12 cellular contexts compared by ENCODE assay signal in the genomic region with DNA sequence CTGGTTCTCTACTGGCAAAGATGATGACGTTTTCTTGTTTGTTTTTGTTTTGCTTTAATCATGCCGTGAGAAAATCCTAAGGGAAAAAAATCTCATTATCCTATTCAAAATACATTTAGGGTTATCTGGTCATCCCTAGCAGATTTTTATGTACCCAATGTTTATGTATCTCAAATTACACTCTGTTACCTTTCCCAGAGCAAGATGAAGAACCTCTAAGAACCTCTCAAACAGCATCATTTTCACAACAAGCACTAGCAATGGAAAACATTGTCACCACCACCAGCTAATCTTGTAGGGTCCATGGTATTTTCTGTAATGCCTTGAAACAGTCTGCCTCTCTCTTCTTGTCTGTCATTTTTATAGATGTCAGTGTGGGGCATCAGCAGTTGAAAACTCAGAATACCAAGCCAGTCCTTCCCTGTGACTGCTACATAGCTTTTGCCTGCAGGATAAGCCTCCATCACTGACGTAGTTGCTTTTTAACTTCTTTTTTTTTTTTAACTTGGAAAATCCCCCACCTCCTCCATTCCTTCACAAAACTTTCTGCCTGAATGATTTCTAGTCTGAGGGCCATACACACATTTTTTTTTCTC. TPM values are rescaled to one million over a fixed set of nuclear protein-coding genes. Genes with fewer than 3 reads are reported as not detected.
DNase-seq lines count a peak whose midpoint lies in the region; ATAC-seq and TF ChIP-seq lines count a peak whose summit lies in the region.
"Had no signal": no experiment of that assay in that cellular context is flagged by ENCODE, and none has a peak within 500 bp of the region (broad histone marks: within the 10 kb centered on the region; RNA-seq: fewer than 3 reads in every experiment).

No MANE protein-coding gene starts in this region.

- H3K79me1 ChIP-seq in mesenchymal stem cell (replicated peaks; ENCODE audit: low read length, poor library complexity, severe bottlenecking) = no peaks in the 10 kb centered on the region

- no peak for ATAC-seq in aorta (ENCODE audit: low FRiP score)
- no peak for ATAC-seq in naive thymus-derived CD8-positive, alpha-beta T cell

- H3K36me3 Mint-ChIP-seq in naive thymus-derived CD8-positive, alpha-beta T cell = peaks cover 0 to 28% (median 11%) of the 10 kb centered on the region in 3 donors
- H3K36me3 Mint-ChIP-seq: activated naive CD8-positive, alpha-beta T cell had no signal

- peak; percentile 24 for DNase-seq in Ammon's horn (ENCODE audit: low spot score)
- DNase-seq in M059J (ENCODE audit: low read depth) = peak; percentile 82
- peak; percentile 72 for DNase-seq in astrocyte of the hippocampus (ENCODE audit: low read depth, low spot score)
- DNase-seq in mesenchymal stem cell = peak; percentile 30
- no peak for DNase-seq in aorta
- no peak for DNase-seq in naive thymus-derived CD8-positive, alpha-beta T cell
- DNase-seq in occipital lobe (lab: John Stamatoyannopoulos, UW) = no peak
- DNase-seq in GM10248 (ENCODE audit: extremely low spot score) = no peak
- DNase-seq: activated CD4-positive, alpha-beta T cell treated with anti-CD3 and anti-CD28 coated beads, Interleukin-2, amount 50 U/mL, for 48 hours; T-helper 1 cell had no signal

- no peak overlapping the region for H2BK120ac ChIP-seq in mesenchymal stem cell (ENCODE audit: low read depth, low read length)

- no peak overlapping the region for H3K18ac ChIP-seq in mesenchymal stem cell (ENCODE audit: low read depth in 1 of 2, low read length in 2 of 2)

- peaks cover 28 to 68% (median 44%) of the 10 kb centered on the region in 5 donors for H3K27me3 Mint-ChIP-seq in naive thymus-derived CD8-positive, alpha-beta T cell

- peaks cover 15% of the 10 kb centered on the region for H3K4me1 ChIP-seq in mesenchymal stem cell (ENCODE audit: control insufficient read depth, insufficient read depth, low read depth, low read length)
- H3K4me1 ChIP-seq in aorta (ENCODE audit: control insufficient read depth in 1 of 2, insufficient read depth in 2 of 2, low read length in 2 of 2) = no peaks in the 10 kb centered on the region
- H3K4me1 ChIP-seq: BLaER1 treated with 17β-estradiol and CSF1 and Interleukin-3, amounts not matched to agents 10 nM and 100 nM had no signal

- H2BK15ac ChIP-seq in mesenchymal stem cell (ENCODE audit: low read depth, poor library complexity, severe bottlenecking) = no peak overlapping the region

- H4K8ac ChIP-seq in mesenchymal stem cell (ENCODE audit: low read length) = no peak overlapping the region

- no peak overlapping the region for H3K4me2 ChIP-seq in mesenchymal stem cell (ENCODE audit: low read length, poor library complexity, severe bottlenecking)
- H3K4me2 ChIP-seq: BLaER1 treated with 17β-estradiol and CSF1 and Interleukin-3, amounts not matched to agents 10 nM and 100 nM had no signal

- H3K27ac ChIP-seq in mesenchymal stem cell (ENCODE audit: low read length, poor library complexity, severe bottlenecking) = no peak overlapping the region
- H3K27ac ChIP-seq in aorta (ENCODE audit: low read depth in 1 of 2, low read length in 2 of 2) = peak overlapping the region in 1 of 2 donors; percentile 33
- H3K27ac ChIP-seq: BLaER1 treated with 17β-estradiol and CSF1 and Interleukin-3, amounts not matched to agents 10 nM and 100 nM had no signal

- H3K4me3 Mint-ChIP-seq in naive thymus-derived CD8-positive, alpha-beta T cell = no peak overlapping the region
- H3K4me3 Mint-ChIP-seq: activated naive CD8-positive, alpha-beta T cell had no signal

- H3K14ac ChIP-seq in mesenchymal stem cell (ENCODE audit: low read length in 2 of 2) = no peak overlapping the region

- no peak overlapping the region for H2AK5ac ChIP-seq in mesenchymal stem cell (ENCODE audit: low read length, severe bottlenecking)

- no peak overlapping the region for H3K27ac Mint-ChIP-seq in naive thymus-derived CD8-positive, alpha-beta T cell
- H3K27ac Mint-ChIP-seq: activated naive CD8-positive, alpha-beta T cell had no signal

- peaks cover 0 to 39% (median 15%) of the 10 kb centered on the region in 9 donors for H3K9me3 Mint-ChIP-seq in naive thymus-derived CD8-positive, alpha-beta T cell

- TF ChIP-seq CTCF in GM10248 (IDR thresholded peaks at IDR 0.05; ENCODE audit: control extremely low read depth, extremely low read depth, low read depth, missing control alignments) = no peak

- H3K36me3 ChIP-seq in mesenchymal stem cell (ENCODE audit: control insufficient read depth in 1 of 2, insufficient read depth in 2 of 2, low read depth in 1 of 2, low read length in 2 of 2) (no peaks in the 10 kb centered on the region), aorta (ENCODE audit: control insufficient read depth in 1 of 2, insufficient read depth in 2 of 2, low read length in 1 of 2) (no peaks in the 10 kb centered on the region)
- H3K36me3 ChIP-seq: BLaER1 treated with 17β-estradiol and CSF1 and Interleukin-3, amounts not matched to agents 10 nM and 100 nM had no signal

- H3K4me1 Mint-ChIP-seq in naive thymus-derived CD8-positive, alpha-beta T cell = peaks cover 7 to 17% (median 16%) of the 10 kb centered on the region in 4 donors

- peaks cover 25 to 51% of the 10 kb centered on the region in 2 experiments for H3K27me3 ChIP-seq in mesenchymal stem cell (ENCODE audit: control insufficient read depth in 1 of 2, insufficient read depth in 1 of 2, low read length in 2 of 2)
- H3K27me3 ChIP-seq in aorta (ENCODE audit: control insufficient read depth in 1 of 2, insufficient read depth in 2 of 2, low read length in 1 of 2) = peaks cover 0 to 2% of the 10 kb centered on the region in 2 donors

- no peak overlapping the region for H3K4ac ChIP-seq in mesenchymal stem cell (ENCODE audit: low read depth in 1 of 2, low read length in 2 of 2)

- no peak overlapping the region for H3K4me3 ChIP-seq in mesenchymal stem cell (ENCODE audit: insufficient read depth in 1 of 2, low read depth in 1 of 2, low read length in 2 of 2)
- H3K4me3 ChIP-seq in aorta (ENCODE audit: low read length in 2 of 2) = no peak overlapping the region
- H3K4me3 ChIP-seq: BLaER1 treated with 17β-estradiol and CSF1 and Interleukin-3, amounts not matched to agents 10 nM and 100 nM had no signal

- CTCF ChIA-PET in GM10248 (lab: Yijun Ruan, JAX) = no interaction called here

- peak overlapping the region; percentile 83 for H3K9ac ChIP-seq in mesenchymal stem cell (ENCODE audit: low read length)
- H3K9ac ChIP-seq: BLaER1 treated with 17β-estradiol and CSF1 and Interleukin-3, amounts not matched to agents 10 nM and 100 nM had no signal

- no peak overlapping the region for H4K91ac ChIP-seq in mesenchymal stem cell (ENCODE audit: low read length)

- H3K9me3 ChIP-seq in mesenchymal stem cell (ENCODE audit: control insufficient read depth, low read length) (no peaks in the 10 kb centered on the region), aorta (ENCODE audit: control insufficient read depth, low read length) (no peaks in the 10 kb centered on the region)
- H3K9me3 ChIP-seq: BLaER1 treated with 17β-estradiol and CSF1 and Interleukin-3, amounts not matched to agents 10 nM and 100 nM had no signal

- POLR2A ChIA-PET in naive thymus-derived CD8-positive, alpha-beta T cell (lab: Charles Lee) = no interaction called here
- POLR2A ChIA-PET in GM10248 (lab: Yijun Ruan, JAX) = no interaction called here

- no peak overlapping the region for H2AFZ ChIP-seq in mesenchymal stem cell (ENCODE audit: low read depth, low read length)

- no peak overlapping the region for H2BK12ac ChIP-seq in mesenchymal stem cell (ENCODE audit: low read length in 2 of 2)

- 38% methylated on average over 2 of the region's 3 CpGs for WGBS in mesenchymal stem cell
- WGBS in aorta, 2 donors = 35 to 38% methylated on average over 3 of the region's 3 CpGs

- intact Hi-C loops in aorta (cut with DNase I) = loop anchor here (2.0 to 10.0 kb wide), 4 partner anchors 43 to 239 kb away; no protein-coding TSS in a partner anchor

- H2BK5ac ChIP-seq in mesenchymal stem cell (ENCODE audit: low read depth, low read length, poor library complexity, severe bottlenecking) = no peak overlapping the region

- no peak overlapping the region for H3K23ac ChIP-seq in mesenchymal stem cell (ENCODE audit: low read length in 2 of 2)

RNA-seq across cellular contexts. Expression of a gene that starts 2.4 kb away (rescaled TPM):
- 11.9 and 15.0 TPM in 2 replicates for total RNA-seq in M059J (2014; rRNA removed; shearing (Covaris generic))
- 2.4 TPM for polyA plus RNA-seq in mesenchymal stem cell (2013, experiment 1 of 2)
- 2.2 TPM for polyA plus RNA-seq in mesenchymal stem cell (2013, experiment 2 of 2)
- total RNA-seq in aorta = 10 to 100 TPM; 10.9 to 15.5 TPM
- 1 to 10 TPM; 2.1 to 3.3 TPM for polyA plus RNA-seq in aorta
- not detected for total RNA-seq in naive thymus-derived CD8-positive, alpha-beta T cell
- polyA plus RNA-seq in naive thymus-derived CD8-positive, alpha-beta T cell = under 1 TPM in 1 of 3 donors, not detected in 2; 0.37 TPM
- total RNA-seq in occipital lobe = 92.5 TPM

Comparison
In these comparisons a context has a peak if more than half of its experiments do, and no peak if none do; other contexts are left out.
1. DNase-seq: peak in Ammon's horn (single experiment), M059J (single experiment), astrocyte of the hippocampus (single experiment) and mesenchymal stem cell (single experiment); none in aorta (0 of 2), naive thymus-derived CD8-positive, alpha-beta T cell (0 of 10), occipital lobe (single experiment) and GM10248 (single experiment).
2. RNA of a gene that starts 2.4 kb away (total RNA-seq): 92.5 TPM in occipital lobe (single experiment), 10.9 to 15.5 TPM in aorta and 11.9 to 15.0 TPM in M059J; not detected in naive thymus-derived CD8-positive, alpha-beta T cell; every median in the first group is over 10 times any median in the second.